1 cellular context compared by ENCODE assay signal in genomic region chr4:26860157-26860921, GRCh38.
TF ChIP-seq lines count a peak whose summit lies in the region.

Gene STIM2, plus strand, starts transcription at chr4:26860841.

TF ChIP-seq in K562, 482 proteins besides CTCF, POLR2A, EP300 and RAD21 (continued from another document):
- no peak for TF ChIP-seq CUX1 (CRISPR knock-in tag; IDR thresholded peaks at IDR 0.05)
- TF ChIP-seq MYBL2 (IDR thresholded peaks at IDR 0.05; ENCODE audit: low read depth), result no peak
- no peak for TF ChIP-seq MYBL2 (CRISPR knock-in tag; IDR thresholded peaks at IDR 0.05; ENCODE audit: borderline replicate concordance)
